15 cellular contexts compared by ENCODE assay signal in genomic region chr6:154619183-154619582, GRCh38.
DNase-seq lines count a peak whose midpoint lies in the region; ATAC-seq and TF ChIP-seq lines count a peak whose summit lies in the region.
"Had no signal": no experiment of that assay in that cellular context is flagged by ENCODE, and none has a peak within 500 bp of the region (broad histone marks: within the 10 kb centered on the region; RNA-seq: fewer than 3 reads in every experiment).

No MANE protein-coding gene starts in this region.

- H3K27me3 Mint-ChIP-seq in activated naive CD8-positive, alpha-beta T cell treated with anti-CD3 and anti-CD28 coated beads for 36 hours = peaks cover 9% of the 10 kb centered on the region

- H3K27me3 ChIP-seq in testis = no peaks in the 10 kb centered on the region

- peaks cover 2% of the 10 kb centered on the region for H3K4me1 Mint-ChIP-seq in activated naive CD8-positive, alpha-beta T cell treated with anti-CD3 and anti-CD28 coated beads for 36 hours

- H3K4me3 ChIP-seq in testis = no peak overlapping the region

- peak; percentile 76 for ATAC-seq in left lobe of liver
- ATAC-seq in HG03139 (IDR thresholded peaks at IDR 0.05; ENCODE audit: unreplicated experiment) = no peak
- ATAC-seq: Panc1 had no signal

- H3K27ac Mint-ChIP-seq in activated naive CD8-positive, alpha-beta T cell treated with anti-CD3 and anti-CD28 coated beads for 36 hours = no peak overlapping the region

- no peak for TF ChIP-seq POLR2A in testis (IDR thresholded peaks at IDR 0.05)

- H3K36me3 ChIP-seq in testis (ENCODE audit: low read depth, missing control alignments) = no peaks in the 10 kb centered on the region

- no peaks in the 10 kb centered on the region for H3K9me3 ChIP-seq in testis

- intact Hi-C loops in testis (cut with DNase I; ENCODE audit: low total_unique reads) = no loop called here

- no peaks in the 10 kb centered on the region for H3K4me1 ChIP-seq in testis

- H3K27ac ChIP-seq in testis = peak overlapping the region in 1 of 2 donors; percentile 17

- no peak for TF ChIP-seq CTCF in testis (IDR thresholded peaks at IDR 0.05)

- DNase-seq in NCI-H345 (lab: John Stamatoyannopoulos, UW) (peak; percentile 52), NCI-H345 treated with DMSO at 0.1 percent for 48 hours (lab: John Stamatoyannopoulos, UW; ENCODE audit: unreplicated experiment) (no peak), NCI-H69 (lab: John Stamatoyannopoulos, UW) (peak; percentile 77), left lobe of liver (ENCODE audit: low spot score) (no peak), testis (peak; percentile 22), T1000 (lab: John Stamatoyannopoulos, UW) (no peak)
- no peak for DNase-seq in activated naive CD8-positive, alpha-beta T cell treated with anti-CD3 and anti-CD28 coated beads for 36 hours
- DNase-seq: C1 segment of cervical spinal cord, GOT3, KBM-7, NCI-H187 treated with DMSO at 0.1 percent for 48 hours, NCI-H446, NCI-H82 had no signal

- H3K9me3 Mint-ChIP-seq in activated naive CD8-positive, alpha-beta T cell treated with anti-CD3 and anti-CD28 coated beads for 36 hours = no peaks in the 10 kb centered on the region

- H3K4me3 Mint-ChIP-seq in activated naive CD8-positive, alpha-beta T cell treated with anti-CD3 and anti-CD28 coated beads for 36 hours = no peak overlapping the region

- WGBS in testis, 2 donors = 31 to 37% methylated on average over 5 of the region's 5 CpGs

- no peaks in the 10 kb centered on the region for H3K36me3 Mint-ChIP-seq in activated naive CD8-positive, alpha-beta T cell treated with anti-CD3 and anti-CD28 coated beads for 36 hours

Comparison
In these comparisons a context has a peak if more than half of its experiments do, and no peak if none do; other contexts are left out.
1. DNase-seq: peak in NCI-H345 (single experiment), NCI-H69 (single experiment) and testis (single experiment); none in NCI-H345 treated with DMSO at 0.1 percent for 48 hours (single experiment), left lobe of liver (single experiment), T1000 (single experiment) and activated naive CD8-positive, alpha-beta T cell treated with anti-CD3 and anti-CD28 coated beads for 36 hours (single experiment).